ENCODE assay signal across 1 cellular context in genomic region chr2:131063501-131064283, GRCh38.
TF ChIP-seq lines count a peak whose summit lies in the region.

No MANE protein-coding gene starts in this region.

TF ChIP-seq in GM23338, 12 proteins besides CTCF, POLR2A, EP300 and RAD21 (continued from another document):
- TF ChIP-seq REST (IDR thresholded peaks at IDR 0.05; ENCODE audit: unreplicated experiment), result no peak
- TF ChIP-seq JUNB (IDR thresholded peaks at IDR 0.05; ENCODE audit: unreplicated experiment), result no peak
- no peak for TF ChIP-seq CREB1 (CRISPR knock-in tag; IDR thresholded peaks at IDR 0.05; ENCODE audit: low read depth)
- no peak for TF ChIP-seq ZNF331 (CRISPR knock-in tag; IDR thresholded peaks at IDR 0.05; ENCODE audit: low read depth)
- TF ChIP-seq EZH2 (IDR thresholded peaks at IDR 0.05; ENCODE audit: low read depth, unreplicated experiment), result no peak
- TF ChIP-seq POLR2AphosphoS5 (IDR thresholded peaks at IDR 0.05; ENCODE audit: low read depth), result no peak
- TF ChIP-seq ZNF462 (CRISPR knock-in tag; IDR thresholded peaks at IDR 0.05), result no peak
- TF ChIP-seq STAT1 (IDR thresholded peaks at IDR 0.05; ENCODE audit: unreplicated experiment), result no peak
- TF ChIP-seq, protein P1, sequence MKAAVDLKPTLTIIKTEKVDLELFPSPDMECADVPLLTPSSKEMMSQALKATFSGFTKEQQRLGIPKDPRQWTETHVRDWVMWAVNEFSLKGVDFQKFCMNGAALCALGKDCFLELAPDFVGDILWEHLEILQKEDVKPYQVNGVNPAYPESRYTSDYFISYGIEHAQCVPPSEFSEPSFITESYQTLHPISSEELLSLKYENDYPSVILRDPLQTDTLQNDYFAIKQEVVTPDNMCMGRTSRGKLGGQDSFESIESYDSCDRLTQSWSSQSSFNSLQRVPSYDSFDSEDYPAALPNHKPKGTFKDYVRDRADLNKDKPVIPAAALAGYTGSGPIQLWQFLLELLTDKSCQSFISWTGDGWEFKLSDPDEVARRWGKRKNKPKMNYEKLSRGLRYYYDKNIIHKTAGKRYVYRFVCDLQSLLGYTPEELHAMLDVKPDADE (IDR thresholded peaks at IDR 0.05), result no peak
